27 cellular contexts compared by ENCODE assay signal in the genomic region with DNA sequence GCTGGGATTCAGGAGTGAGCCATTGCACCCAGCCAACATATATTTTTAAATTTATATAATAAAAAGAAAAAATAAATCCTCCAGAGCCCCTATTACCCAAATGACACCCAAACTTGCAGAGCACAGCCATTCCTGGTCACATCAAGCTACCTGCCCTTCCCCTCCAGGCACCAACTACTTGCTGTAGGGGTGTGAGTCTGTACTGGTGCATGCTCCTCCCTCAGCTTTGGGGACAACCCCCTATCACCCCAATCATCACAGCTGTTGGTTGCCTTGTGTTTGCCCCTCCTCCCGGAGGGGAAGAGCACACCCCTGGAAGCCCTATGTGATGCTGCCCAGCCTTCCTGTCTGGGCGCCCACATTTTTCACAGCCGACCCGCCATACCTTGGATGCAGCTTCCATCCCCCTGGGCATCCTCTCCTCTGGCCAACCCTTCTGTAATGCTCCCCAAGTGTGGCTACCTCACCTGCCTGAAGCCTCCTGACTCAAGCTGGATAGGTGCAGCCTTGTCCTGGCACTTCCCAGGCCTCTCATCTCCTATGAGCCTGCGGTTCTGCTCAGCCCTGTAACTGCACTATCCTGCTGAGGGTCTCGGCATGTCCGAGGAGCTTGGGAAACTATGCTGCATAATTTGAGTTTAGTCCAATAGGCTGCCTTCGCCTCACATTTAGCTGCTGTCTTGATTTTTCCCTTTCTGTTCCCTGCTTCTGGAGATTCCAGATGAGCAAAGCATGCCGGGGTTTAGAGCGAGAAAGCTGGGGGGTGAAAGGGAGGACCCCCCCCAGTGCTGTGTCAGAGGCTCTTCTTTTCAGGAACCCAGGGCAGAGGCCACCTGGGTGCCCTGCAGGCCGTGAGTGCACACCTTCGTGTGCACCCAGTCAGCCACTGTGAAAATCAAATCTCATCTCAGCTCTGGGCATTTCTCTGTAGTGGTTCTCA.
"Had no signal": no experiment of that assay in that cellular context is flagged by ENCODE, and none has a peak within 500 bp of the region (broad histone marks: within the 10 kb centered on the region; RNA-seq: fewer than 3 reads in every experiment).

No MANE protein-coding gene starts in this region.

- H3K9me3 Mint-ChIP-seq: activated CD4-positive, alpha-beta memory T cell treated with anti-CD3 and anti-CD28 coated beads, Interleukin-2, amount 10 ng/mL, durations not matched to agents 7 days and 5 days; activated CD4-positive, alpha-beta T cell treated with anti-CD3 and anti-CD28 coated beads, Interleukin-2, amount 10 ng/mL, durations not matched to agents 24 days and 14 days; activated T-cell treated with anti-CD3 and anti-CD28 coated beads, Interleukin-2, amount 50 U/mL, for 72 hours; brain; nephron; T-helper 1 cell treated with Interleukin-12 subunit alpha and Interleukin-12 subunit beta and Interleukin-4 antibody, amounts not matched to agents 30 μg/mL and 1 μg/mL, for 36 hours had no signal

- H3K4me3 Mint-ChIP-seq: activated CD4-positive, alpha-beta memory T cell treated with anti-CD3 and anti-CD28 coated beads, Interleukin-2, amount 10 ng/mL, durations not matched to agents 7 days and 5 days; activated CD4-positive, alpha-beta T cell treated with anti-CD3 and anti-CD28 coated beads, Interleukin-2, amount 10 ng/mL, durations not matched to agents 24 days and 14 days; activated naive CD8-positive, alpha-beta T cell; activated T-cell treated with anti-CD3 and anti-CD28 coated beads, Interleukin-2, amount 50 U/mL, for 72 hours; brain; nephron; T-helper 1 cell treated with Interleukin-12 subunit alpha and Interleukin-12 subunit beta and Interleukin-4 antibody, amounts not matched to agents 30 μg/mL and 1 μg/mL, for 36 hours had no signal

- ATAC-seq: activated T-cell treated with anti-CD3 and anti-CD28 coated beads, Interleukin-2, amount 50 U/mL, for 72 hours; gastrocnemius medialis; right cardiac atrium had no signal

- H3K27me3 Mint-ChIP-seq: activated naive CD8-positive, alpha-beta T cell had no signal

- H3K4me3 ChIP-seq: ascending aorta, cardiac muscle cell, colonic mucosa, dorsolateral prefrontal cortex, gastrocnemius medialis, left ventricle myocardium inferior, lung, spleen, tibial nerve had no signal

- H3K9ac ChIP-seq: parathyroid adenoma had no signal

- H3K36me3 ChIP-seq: colonic mucosa had no signal

- H3K4me1 ChIP-seq: ascending aorta, colonic mucosa, gastrocnemius medialis, left ventricle myocardium inferior, tibial nerve had no signal

- H3K4me1 Mint-ChIP-seq: activated CD4-positive, alpha-beta memory T cell treated with anti-CD3 and anti-CD28 coated beads, Interleukin-2, amount 10 ng/mL, durations not matched to agents 7 days and 5 days; activated CD4-positive, alpha-beta T cell treated with anti-CD3 and anti-CD28 coated beads, Interleukin-2, amount 10 ng/mL, durations not matched to agents 24 days and 14 days; brain; nephron had no signal

- H3K79me2 ChIP-seq: parathyroid adenoma had no signal

- H3K27me3 ChIP-seq: ascending aorta, cardiac muscle cell, colonic mucosa, dorsolateral prefrontal cortex, gastrocnemius medialis, spleen, tibial nerve had no signal

- H3K27ac ChIP-seq: ascending aorta, cardiac muscle cell, colonic mucosa, gastrocnemius medialis, left ventricle myocardium inferior, parathyroid adenoma, spleen, tibial nerve, WERI-Rb-1 had no signal

- H2AFZ ChIP-seq: parathyroid adenoma had no signal

- DNase-seq: activated CD4-positive, alpha-beta memory T cell treated with anti-CD3 and anti-CD28 coated beads, Interleukin-2, amount 10 ng/mL, durations not matched to agents 7 days and 5 days; activated CD4-positive, alpha-beta T cell treated with anti-CD3 and anti-CD28 coated beads, Interleukin-2, amount 10 ng/mL, durations not matched to agents 24 days and 14 days; activated CD4-positive, CD25-positive, alpha-beta regulatory T cell treated with anti-CD3 and anti-CD28 coated beads, Interleukin-2, amount 50 U/mL, for 72 hours; activated naive CD4-positive, alpha-beta T cell; activated T-cell treated with anti-CD3 and anti-CD28 coated beads, Interleukin-2, amount 50 U/mL, for 72 hours; cerebellar nuclear complex; colonic mucosa; dorsolateral prefrontal cortex; effector memory CD4-positive, alpha-beta T cell; gastrocnemius medialis; glutamatergic neuron; left ventricle myocardium inferior; nucleus accumbens; right cardiac atrium; stimulated activated naive CD4-positive, alpha-beta T cell treated with Interleukin-2 at 50 U/mL for 16 hours; T-helper 9 cell; WERI-Rb-1 had no signal

- H3K27ac Mint-ChIP-seq: activated CD4-positive, alpha-beta memory T cell treated with anti-CD3 and anti-CD28 coated beads, Interleukin-2, amount 10 ng/mL, durations not matched to agents 7 days and 5 days; activated CD4-positive, alpha-beta T cell treated with anti-CD3 and anti-CD28 coated beads, Interleukin-2, amount 10 ng/mL, durations not matched to agents 24 days and 14 days; activated naive CD8-positive, alpha-beta T cell; activated T-cell treated with anti-CD3 and anti-CD28 coated beads, Interleukin-2, amount 50 U/mL, for 72 hours; nephron; T-helper 1 cell treated with Interleukin-12 subunit alpha and Interleukin-12 subunit beta and Interleukin-4 antibody, amounts not matched to agents 30 μg/mL and 1 μg/mL, for 36 hours had no signal

- H3K9me3 ChIP-seq: ascending aorta, colonic mucosa, gastrocnemius medialis, left ventricle myocardium inferior, spleen, tibial nerve had no signal
